ENCODE assay signal across 8 cellular contexts in genomic region chr2:86441789-86442641, GRCh38. TPM values are rescaled to one million over a fixed set of nuclear protein-coding genes. Genes with fewer than 3 reads are reported as not detected.
DNase-seq lines count a peak whose midpoint lies in the region; ATAC-seq and TF ChIP-seq lines count a peak whose summit lies in the region.

No MANE protein-coding gene starts in this region.

- H3K27me3 Mint-ChIP-seq in progenitor cell of endocrine pancreas, result no peaks in the 10 kb centered on the region

- no peak for TF ChIP-seq POLR2A in heart left ventricle (IDR thresholded peaks at IDR 0.05)

- 0 out of 2 replicates have a peak, but pooled peaks cover 7% of the 10 kb centered on the region for H3K4me1 ChIP-seq in HUES48 (ENCODE audit: control insufficient read depth, insufficient read depth, low read length)
- peaks cover 16% of the 10 kb centered on the region for H3K4me1 ChIP-seq in adipocyte (ENCODE audit: control insufficient read depth, insufficient read depth, low read length)
- peaks cover 0 to 46% (median 37%) of the 10 kb centered on the region in 12 donors for H3K4me1 ChIP-seq in heart left ventricle
- H3K4me1 ChIP-seq in upper lobe of right lung, result peaks cover 39% of the 10 kb centered on the region

- peak overlapping the region; percentile 63 for H3K4me3 ChIP-seq in AG09309 (ENCODE audit: control insufficient read depth, low read depth, low read length)
- peak overlapping the region; percentile 75 for H3K4me3 ChIP-seq in HUES48 (ENCODE audit: low read depth, low read length)
- H3K4me3 ChIP-seq in adipocyte (ENCODE audit: low read length), result peak overlapping the region; percentile 88
- H3K4me3 ChIP-seq in heart left ventricle, result peak overlapping the region; percentile 67 to 97 (median 76)
- H3K4me3 ChIP-seq in upper lobe of right lung, result peak overlapping the region; percentile 74

- H3K36me3 ChIP-seq in HUES48 (ENCODE audit: control insufficient read depth, insufficient read depth, low read length) (peaks cover 9% of the 10 kb centered on the region), adipocyte (ENCODE audit: control insufficient read depth, insufficient read depth, low read length, severe bottlenecking) (peaks cover 2% of the 10 kb centered on the region), heart left ventricle (peaks cover 0 to 35% (median 24%) of the 10 kb centered on the region in 9 donors), upper lobe of right lung (peaks cover 19% of the 10 kb centered on the region)

- H3K9ac ChIP-seq in HUES48 (ENCODE audit: low read depth, low read length), result no peak overlapping the region
- H3K9ac ChIP-seq in adipocyte (ENCODE audit: low read length), result peak overlapping the region; percentile 88

- WGBS in heart left ventricle, 4 donors, result 0 to 1% (median 1%) methylated on average over 23 to 63 of the region's 63 CpGs

- H3K36me3 Mint-ChIP-seq in progenitor cell of endocrine pancreas (ENCODE audit: insufficient read depth), result peaks cover 14% of the 10 kb centered on the region

- H3K4me3 Mint-ChIP-seq in progenitor cell of endocrine pancreas (ENCODE audit: low read depth), result peak overlapping the region; percentile 89

- H3K9me3 ChIP-seq in HUES48 (ENCODE audit: control insufficient read depth, insufficient read depth, low read length), result peaks cover 31% of the 10 kb centered on the region
- peaks cover 31% of the 10 kb centered on the region for H3K9me3 ChIP-seq in adipocyte (ENCODE audit: control insufficient read depth, low read length)
- H3K9me3 ChIP-seq in heart left ventricle, result peaks cover 0 to 36% (median 30%) of the 10 kb centered on the region in 12 donors
- H3K9me3 ChIP-seq in upper lobe of right lung, result peaks cover 9% of the 10 kb centered on the region

- H3K27ac ChIP-seq in HUES48 (ENCODE audit: low read depth, low read length), result peak overlapping the region; percentile 99
- H3K27ac ChIP-seq in heart left ventricle, result peak overlapping the region; percentile 91 to 99 (median 96)
- peak overlapping the region; percentile 94 for H3K27ac ChIP-seq in upper lobe of right lung

- peak; percentile 31 for ATAC-seq in GM18907 (IDR thresholded peaks at IDR 0.05; ENCODE audit: unreplicated experiment)
- ATAC-seq in heart left ventricle, result peak in 3 of 4 donors; percentile 11
- peak; percentile 2 for ATAC-seq in upper lobe of right lung

- H3K27ac Mint-ChIP-seq in progenitor cell of endocrine pancreas, result peak overlapping the region; percentile 94

- peaks cover 6% of the 10 kb centered on the region; the same call in 1 of the 2 replicates for H3K27me3 ChIP-seq in HUES48 (ENCODE audit: control insufficient read depth, insufficient read depth, low read length)
- no peaks in the 10 kb centered on the region for H3K27me3 ChIP-seq in adipocyte (replicated peaks; ENCODE audit: control insufficient read depth, insufficient read depth, low read length)
- no peaks in the 10 kb centered on the region for H3K27me3 ChIP-seq in heart left ventricle
- H3K27me3 ChIP-seq in upper lobe of right lung, result no peaks in the 10 kb centered on the region

- intact Hi-C loops in heart left ventricle (cut with DNase I) (loop anchor here in 6 of 10 donors (1.0 to 10.0 kb wide), 11 partner anchors 43 to 247 kb away; partner anchors contain the start of genes IMMT (in 4 of the 6), MRPL35 (in 4 of the 6), CHMP3 (in 3 of the 6) and RNF103 (in 2 of the 6)), upper lobe of right lung (cut with DNase I) (no loop called here)

- H3K4me1 Mint-ChIP-seq in progenitor cell of endocrine pancreas (ENCODE audit: low read depth), result peaks cover 15% of the 10 kb centered on the region

- H3K9me3 Mint-ChIP-seq in progenitor cell of endocrine pancreas (ENCODE audit: low read depth), result peaks cover 23% of the 10 kb centered on the region

- TF ChIP-seq CTCF in AG09309 (IDR thresholded peaks at IDR 0.05; ENCODE audit: control insufficient read depth, insufficient read depth, low read depth, low read length, missing control alignments) (no peak), heart left ventricle (IDR thresholded peaks at IDR 0.05) (no peak), progenitor cell of endocrine pancreas (IDR thresholded peaks at IDR 0.05; ENCODE audit: unreplicated experiment) (no peak), upper lobe of right lung (IDR thresholded peaks at IDR 0.05) (no peak)

- no peak for DNase-seq in AG09309 (ENCODE audit: low read depth)
- peak; percentile 10 to 68 for DNase-seq in SW 1271 (lab: John Stamatoyannopoulos, UW)
- DNase-seq in adipocyte (ENCODE audit: low read depth), result peak; percentile 74
- peak; percentile 65 to 79 (median 69) for DNase-seq in heart left ventricle
- peak; percentile 34 for DNase-seq in progenitor cell of endocrine pancreas (ENCODE audit: low spot score, unreplicated experiment)
- DNase-seq in upper lobe of right lung, result peak; percentile 81

RNA-seq across cellular contexts. Expression of gene KDM3A, which starts 0.8 kb away (rescaled TPM):
- 10 to 100 TPM; 17.7 to 44.0 (median 35.4) TPM for total RNA-seq in heart left ventricle
- 10 to 100 TPM; 13.5 to 25.4 TPM for polyA plus RNA-seq in heart left ventricle
- total RNA-seq in progenitor cell of endocrine pancreas, result 73.7 and 75.5 TPM in 2 replicates
- 49.1 TPM for total RNA-seq in upper lobe of right lung
